ENCODE assay signal across 8 cellular contexts in genomic region chr18:76983184-76983583, GRCh38.
DNase-seq lines count a peak whose midpoint lies in the region; ATAC-seq and TF ChIP-seq lines count a peak whose summit lies in the region.

No MANE protein-coding gene starts in this region.

- peak; percentile 95 for TF ChIP-seq CTCF in endodermal cell (conservative IDR thresholded peaks at IDR 0.05)
- peak; percentile 92 for TF ChIP-seq CTCF in mucosa of descending colon (IDR thresholded peaks at IDR 0.05)

- H3K4me1 ChIP-seq in endodermal cell (ENCODE audit: control insufficient read depth, insufficient read depth, low read length) (no peaks in the 10 kb centered on the region), mucosa of descending colon (ENCODE audit: low read depth) (peaks cover 19% of the 10 kb centered on the region)

- H3K27me3 Mint-ChIP-seq in endodermal cell (ENCODE audit: insufficient read depth) = no peaks in the 10 kb centered on the region

- peaks cover 12% of the 10 kb centered on the region for H3K36me3 Mint-ChIP-seq in endodermal cell (ENCODE audit: low read depth)

- H3K4me3 Mint-ChIP-seq in endodermal cell = peak overlapping the region; percentile 16

- in situ Hi-C loops in Caki2 (cut with HindIII; ENCODE audit: low pct_unique_long_range_greater_than_20kb, low sequenced_read_pairs) = no loop called here

- H3K27me3 ChIP-seq in endodermal cell (ENCODE audit: control insufficient read depth, insufficient read depth, low read length, poor library complexity, severe bottlenecking) = no peaks in the 10 kb centered on the region

- H3K4me1 Mint-ChIP-seq in endodermal cell = peaks cover 13% of the 10 kb centered on the region

- no peaks in the 10 kb centered on the region for H3K9me3 Mint-ChIP-seq in endodermal cell

- H3K4me3 ChIP-seq in endodermal cell (ENCODE audit: low read length) (no peak overlapping the region), mucosa of descending colon (no peak overlapping the region)

- peak; percentile 80 for ATAC-seq in GM21367 (IDR thresholded peaks at IDR 0.05; ENCODE audit: unreplicated experiment)
- ATAC-seq in mucosa of descending colon = peak; percentile 89

- intact Hi-C loops in mucosa of descending colon (cut with DNase I, micrococcal nuclease) = loop anchor here (5.0 to 10.0 kb wide), 2 partner anchors 58 to 61 kb away; no protein-coding TSS in a partner anchor

- DNase-seq in Caki2 (ENCODE audit: low read depth) (peak; percentile 64), HPDE6-E6E7 (ENCODE audit: extremely low spot score) (peak; percentile 93), NK-92 (lab: John Stamatoyannopoulos, UW; ENCODE audit: unreplicated experiment) (peak; percentile 11), endodermal cell (peak; percentile 97), mucosa of descending colon (peak; percentile 92 to 95 (median 94))
- peak; percentile 57 to 64 for DNase-seq in activated CD8-positive, alpha-beta memory T cell treated with anti-CD3 and anti-CD28 coated beads for 4 hours (ENCODE audit: low read depth in 2 of 2)
- DNase-seq in stimulated activated CD8-positive, alpha-beta memory T cell treated with anti-CD3 and anti-CD28 coated beads, Interleukin-4, amount 100 ng/mL, for 48 hours = peak; percentile 96

- 29 to 64% methylated on average over 2 to 15 of the region's 15 CpGs for WGBS in endodermal cell (ENCODE audit: insufficient coverage in 1 of 2, insufficient read length in 1 of 2), 2 experiments

- H3K27ac ChIP-seq in endodermal cell (ENCODE audit: low read depth, low read length) = no peak overlapping the region

- no peak overlapping the region for H3K27ac Mint-ChIP-seq in endodermal cell

- H3K9me3 ChIP-seq in endodermal cell (ENCODE audit: control insufficient read depth, low read length) (no peaks in the 10 kb centered on the region), mucosa of descending colon (no peaks in the 10 kb centered on the region)

- H3K36me3 ChIP-seq in endodermal cell (ENCODE audit: control insufficient read depth, insufficient read depth, low read length) (no peaks in the 10 kb centered on the region), mucosa of descending colon (ENCODE audit: low read depth) (no peaks in the 10 kb centered on the region)

- no peak overlapping the region for H3K9ac ChIP-seq in endodermal cell (ENCODE audit: extremely low read depth, low read length, poor library complexity, severe bottlenecking)

Comparison
In these comparisons a context has a peak if more than half of its experiments do, and no peak if none do; other contexts are left out.
1. DNase-seq: peak in every context shown above with its lines; median percentile 97 in endodermal cell; 96 in stimulated activated CD8-positive, alpha-beta memory T cell treated with anti-CD3 and anti-CD28 coated beads, Interleukin-4, amount 100 ng/mL, for 48 hours; 94 in mucosa of descending colon; 93 in HPDE6-E6E7; 64 in Caki2; 60 in activated CD8-positive, alpha-beta memory T cell treated with anti-CD3 and anti-CD28 coated beads for 4 hours; 11 in NK-92.